ENCODE assay signal across 1 cellular context in genomic region chr15:85488997-85489396, GRCh38.
TF ChIP-seq lines count a peak whose summit lies in the region.

No MANE protein-coding gene starts in this region.

TF ChIP-seq in GM23338, 12 proteins besides CTCF, POLR2A, EP300 and RAD21 (continued from another document):
- TF ChIP-seq, protein P1, sequence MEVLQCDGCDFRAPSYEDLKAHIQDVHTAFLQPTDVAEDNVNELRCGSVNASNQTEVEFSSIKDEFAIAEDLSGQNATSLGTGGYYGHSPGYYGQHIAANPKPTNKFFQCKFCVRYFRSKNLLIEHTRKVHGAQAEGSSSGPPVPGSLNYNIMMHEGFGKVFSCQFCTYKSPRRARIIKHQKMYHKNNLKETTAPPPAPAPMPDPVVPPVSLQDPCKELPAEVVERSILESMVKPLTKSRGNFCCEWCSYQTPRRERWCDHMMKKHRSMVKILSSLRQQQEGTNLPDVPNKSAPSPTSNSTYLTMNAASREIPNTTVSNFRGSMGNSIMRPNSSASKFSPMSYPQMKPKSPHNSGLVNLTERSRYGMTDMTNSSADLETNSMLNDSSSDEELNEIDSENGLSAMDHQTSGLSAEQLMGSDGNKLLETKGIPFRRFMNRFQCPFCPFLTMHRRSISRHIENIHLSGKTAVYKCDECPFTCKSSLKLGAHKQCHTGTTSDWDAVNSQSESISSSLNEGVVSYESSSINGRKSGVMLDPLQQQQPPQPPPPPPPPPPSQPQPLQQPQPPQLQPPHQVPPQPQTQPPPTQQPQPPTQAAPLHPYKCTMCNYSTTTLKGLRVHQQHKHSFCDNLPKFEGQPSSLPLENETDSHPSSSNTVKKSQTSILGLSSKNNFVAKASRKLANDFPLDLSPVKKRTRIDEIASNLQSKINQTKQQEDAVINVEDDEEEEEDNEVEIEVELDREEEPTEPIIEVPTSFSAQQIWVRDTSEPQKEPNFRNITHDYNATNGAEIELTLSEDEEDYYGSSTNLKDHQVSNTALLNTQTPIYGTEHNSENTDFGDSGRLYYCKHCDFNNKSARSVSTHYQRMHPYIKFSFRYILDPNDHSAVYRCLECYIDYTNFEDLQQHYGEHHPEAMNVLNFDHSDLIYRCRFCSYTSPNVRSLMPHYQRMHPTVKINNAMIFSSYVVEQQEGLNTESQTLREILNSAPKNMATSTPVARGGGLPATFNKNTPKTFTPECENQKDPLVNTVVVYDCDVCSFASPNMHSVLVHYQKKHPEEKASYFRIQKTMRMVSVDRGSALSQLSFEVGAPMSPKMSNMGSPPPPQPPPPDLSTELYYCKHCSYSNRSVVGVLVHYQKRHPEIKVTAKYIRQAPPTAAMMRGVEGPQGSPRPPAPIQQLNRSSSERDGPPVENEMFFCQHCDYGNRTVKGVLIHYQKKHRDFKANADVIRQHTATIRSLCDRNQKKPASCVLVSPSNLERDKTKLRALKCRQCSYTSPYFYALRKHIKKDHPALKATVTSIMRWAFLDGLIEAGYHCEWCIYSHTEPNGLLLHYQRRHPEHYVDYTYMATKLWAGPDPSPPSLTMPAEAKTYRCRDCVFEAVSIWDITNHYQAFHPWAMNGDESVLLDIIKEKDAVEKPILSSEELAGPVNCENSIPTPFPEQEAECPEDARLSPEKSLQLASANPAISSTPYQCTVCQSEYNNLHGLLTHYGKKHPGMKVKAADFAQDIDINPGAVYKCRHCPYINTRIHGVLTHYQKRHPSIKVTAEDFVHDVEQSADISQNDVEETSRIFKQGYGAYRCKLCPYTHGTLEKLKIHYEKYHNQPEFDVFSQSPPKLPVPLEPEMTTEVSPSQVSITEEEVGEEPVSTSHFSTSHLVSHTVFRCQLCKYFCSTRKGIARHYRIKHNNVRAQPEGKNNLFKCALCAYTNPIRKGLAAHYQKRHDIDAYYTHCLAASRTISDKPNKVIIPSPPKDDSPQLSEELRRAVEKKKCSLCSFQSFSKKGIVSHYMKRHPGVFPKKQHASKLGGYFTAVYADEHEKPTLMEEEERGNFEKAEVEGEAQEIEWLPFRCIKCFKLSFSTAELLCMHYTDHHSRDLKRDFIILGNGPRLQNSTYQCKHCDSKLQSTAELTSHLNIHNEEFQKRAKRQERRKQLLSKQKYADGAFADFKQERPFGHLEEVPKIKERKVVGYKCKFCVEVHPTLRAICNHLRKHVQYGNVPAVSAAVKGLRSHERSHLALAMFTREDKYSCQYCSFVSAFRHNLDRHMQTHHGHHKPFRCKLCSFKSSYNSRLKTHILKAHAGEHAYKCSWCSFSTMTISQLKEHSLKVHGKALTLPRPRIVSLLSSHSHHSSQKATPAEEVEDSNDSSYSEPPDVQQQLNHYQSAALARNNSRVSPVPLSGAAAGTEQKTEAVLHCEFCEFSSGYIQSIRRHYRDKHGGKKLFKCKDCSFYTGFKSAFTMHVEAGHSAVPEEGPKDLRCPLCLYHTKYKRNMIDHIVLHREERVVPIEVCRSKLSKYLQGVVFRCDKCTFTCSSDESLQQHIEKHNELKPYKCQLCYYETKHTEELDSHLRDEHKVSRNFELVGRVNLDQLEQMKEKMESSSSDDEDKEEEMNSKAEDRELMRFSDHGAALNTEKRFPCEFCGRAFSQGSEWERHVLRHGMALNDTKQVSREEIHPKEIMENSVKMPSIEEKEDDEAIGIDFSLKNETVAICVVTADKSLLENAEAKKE (CRISPR knock-in tag; IDR thresholded peaks at IDR 0.05): no peak
- no peak for TF ChIP-seq CREB1 (CRISPR knock-in tag; IDR thresholded peaks at IDR 0.05; ENCODE audit: low read depth)
- no peak for TF ChIP-seq ZNF331 (CRISPR knock-in tag; IDR thresholded peaks at IDR 0.05; ENCODE audit: low read depth)
- no peak for TF ChIP-seq ZNF114 (CRISPR knock-in tag; IDR thresholded peaks at IDR 0.05)
- no peak for TF ChIP-seq JUNB (IDR thresholded peaks at IDR 0.05; ENCODE audit: unreplicated experiment)
